ENCODE assay signal across 19 cellular contexts in the genomic region with DNA sequence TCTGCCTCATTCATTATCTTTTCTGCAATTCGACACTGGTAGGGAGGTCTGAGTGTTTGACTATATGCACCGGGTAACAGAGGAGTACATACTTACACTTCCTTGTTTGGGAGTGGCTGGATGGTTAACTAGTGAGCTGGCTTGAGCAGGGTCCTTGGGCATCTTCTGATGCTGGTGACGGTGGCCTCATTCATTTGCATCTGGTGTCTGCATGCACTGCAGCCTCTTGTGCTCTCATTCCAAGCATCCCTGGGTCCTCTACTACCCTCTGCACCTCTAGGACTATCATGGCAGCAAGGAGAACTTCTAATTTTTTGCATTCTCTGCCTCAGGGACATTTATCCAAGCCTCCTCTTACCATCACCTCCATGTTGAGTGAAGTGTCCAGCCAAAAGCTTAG.
DNase-seq lines count a peak whose midpoint lies in the region; ATAC-seq and TF ChIP-seq lines count a peak whose summit lies in the region.
"Had no signal": no experiment of that assay in that cellular context is flagged by ENCODE, and none has a peak within 500 bp of the region (broad histone marks: within the 10 kb centered on the region; RNA-seq: fewer than 3 reads in every experiment).

No MANE protein-coding gene starts in this region.

- no peaks in the 10 kb centered on the region for H3K79me1 ChIP-seq in trophoblast cell (ENCODE audit: low read length)

- H3K79me2 ChIP-seq in trophoblast cell (ENCODE audit: control insufficient read depth, insufficient read depth, low read length, poor library complexity): no peaks in the 10 kb centered on the region

- no peak overlapping the region for H3K4me2 ChIP-seq in trophoblast cell (ENCODE audit: low read length)

- DNase-seq in DMS53 (lab: John Stamatoyannopoulos, UW): peak; percentile 32
- DNase-seq in DMS53 treated with DMSO at 0.1 percent for 48 hours (lab: John Stamatoyannopoulos, UW; ENCODE audit: unreplicated experiment): no peak
- peak; percentile 31 for DNase-seq in HS-27A (ENCODE audit: low read depth)
- peak; percentile 46 for DNase-seq in NCI-H69 (lab: John Stamatoyannopoulos, UW)
- peak; percentile 74 to 85 for DNase-seq in trophoblast cell
- DNase-seq in middle frontal gyrus (ENCODE audit: extremely low spot score, low spot score): no peak
- DNase-seq in Peyer's patch: no peak
- no peak for DNase-seq in Right ventricle myocardium superior
- DNase-seq: ACHN; CD4-positive, alpha-beta memory T cell; H7; KG1; NCI-H1092; NCI-H2081; NCI-H774 had no signal

- H3K23ac ChIP-seq in trophoblast cell (ENCODE audit: low read length): no peak overlapping the region

- H4K91ac ChIP-seq in trophoblast cell (ENCODE audit: low read depth, low read length): no peak overlapping the region

- no peak overlapping the region for H4K12ac ChIP-seq in trophoblast cell (ENCODE audit: low read depth, low read length)

- H3K4me1 ChIP-seq in trophoblast cell (ENCODE audit: control insufficient read depth in 1 of 2, insufficient read depth in 2 of 2, low read length in 2 of 2) (no peaks in the 10 kb centered on the region), Peyer's patch (no peaks in the 10 kb centered on the region)

- no peak overlapping the region for H2BK12ac ChIP-seq in trophoblast cell (ENCODE audit: low read length)

- H3K9me3 ChIP-seq in trophoblast cell (ENCODE audit: insufficient read depth, low read depth, low read length): no peaks in the 10 kb centered on the region
- no peaks in the 10 kb centered on the region for H3K9me3 ChIP-seq in Peyer's patch

- no peak overlapping the region for H2BK120ac ChIP-seq in trophoblast cell (ENCODE audit: insufficient read depth, low read length, poor library complexity)

- ATAC-seq in Right ventricle myocardium superior (ENCODE audit: poor library complexity): no peak
- ATAC-seq: GM12878, Right ventricle myocardium inferior had no signal

- H3K9ac ChIP-seq in trophoblast cell (ENCODE audit: low read length): no peak overlapping the region
- H3K9ac ChIP-seq: BLaER1 treated with 17β-estradiol and CSF1 and Interleukin-3, amounts not matched to agents 10 nM and 100 nM had no signal

- intact Hi-C loops in Right ventricle myocardium superior (cut with DNase I): no loop called here

- WGBS in trophoblast cell (ENCODE audit: extremely low coverage, insufficient coverage, insufficient read length): no CpG with 5 or more reads among the region's 3 CpGs

- no peak overlapping the region for H3K14ac ChIP-seq in trophoblast cell (ENCODE audit: low read length)

- H2AK5ac ChIP-seq in trophoblast cell (ENCODE audit: low read length): no peak overlapping the region

- no peaks in the 10 kb centered on the region for H3K36me3 ChIP-seq in trophoblast cell (ENCODE audit: control insufficient read depth in 1 of 2, insufficient read depth in 2 of 2, low read length in 2 of 2)
- no peaks in the 10 kb centered on the region for H3K36me3 ChIP-seq in Peyer's patch
- H3K36me3 ChIP-seq: BLaER1 treated with 17β-estradiol and CSF1 and Interleukin-3, amounts not matched to agents 10 nM and 100 nM had no signal

- H3K4me3 ChIP-seq in trophoblast cell (ENCODE audit: low read depth, low read length) (no peak overlapping the region), Peyer's patch (no peak overlapping the region)
- H3K4me3 ChIP-seq: BLaER1 treated with 17β-estradiol and CSF1 and Interleukin-3, amounts not matched to agents 10 nM and 100 nM; GM12878 had no signal

- H2AFZ ChIP-seq in trophoblast cell (ENCODE audit: insufficient read depth, low read length, poor library complexity): no peak overlapping the region

- H3K27ac ChIP-seq in trophoblast cell (ENCODE audit: low read depth, low read length) (no peak overlapping the region), Peyer's patch (no peak overlapping the region)
- H3K27ac ChIP-seq: 22Rv1; BLaER1 treated with 17β-estradiol and CSF1 and Interleukin-3, amounts not matched to agents 10 nM and 100 nM had no signal

- TF ChIP-seq POLR2A in Peyer's patch (IDR thresholded peaks at IDR 0.05): no peak

- no peak overlapping the region for H3K18ac ChIP-seq in trophoblast cell (ENCODE audit: low read length)

- no peak overlapping the region for H4K8ac ChIP-seq in trophoblast cell (ENCODE audit: low read depth, low read length)

- H3K4ac ChIP-seq in trophoblast cell (ENCODE audit: low read depth, low read length): no peak overlapping the region

- H2BK5ac ChIP-seq in trophoblast cell (ENCODE audit: low read depth, low read length, poor library complexity): no peak overlapping the region

- H3K27me3 ChIP-seq in trophoblast cell (ENCODE audit: insufficient read depth, low read length): no peaks in the 10 kb centered on the region
- H3K27me3 ChIP-seq in Peyer's patch: no peaks in the 10 kb centered on the region
- H3K27me3 ChIP-seq: BLaER1 treated with 17β-estradiol and CSF1 and Interleukin-3, amounts not matched to agents 10 nM and 100 nM had no signal

- TF ChIP-seq CTCF in Peyer's patch (IDR thresholded peaks at IDR 0.05): no peak

Comparison
In these comparisons a context has a peak if more than half of its experiments do, and no peak if none do; other contexts are left out.
1. DNase-seq: peak in DMS53 (single experiment), HS-27A (single experiment), NCI-H69 (single experiment) and trophoblast cell (2 of 2); none in DMS53 treated with DMSO at 0.1 percent for 48 hours (single experiment), middle frontal gyrus (single experiment), Peyer's patch (0 of 3) and Right ventricle myocardium superior (single experiment).